ENCODE assay signal across 32 cellular contexts in genomic region chr7:72211175-72211574, GRCh38.
"Had no signal": no experiment of that assay in that cellular context is flagged by ENCODE, and none has a peak within 500 bp of the region (broad histone marks: within the 10 kb centered on the region; RNA-seq: fewer than 3 reads in every experiment).

No MANE protein-coding gene starts in this region.

- H3K4me3 Mint-ChIP-seq: activated B cell treated with CpG ODN at 0.5 μM for 24 hours; activated CD8-positive, alpha-beta T cell treated with anti-CD3 and anti-CD28 coated beads for 36 hours; activated naive CD8-positive, alpha-beta T cell; activated T-cell treated with anti-CD3 and anti-CD28 coated beads, Interleukin-2, amount 50 U/mL, for 4 hours; activated T-helper 17 cell treated with anti-CD3 and anti-CD28 coated beads, Interleukin-2, amount 50 U/mL, for 72 hours; effector memory CD8-positive, alpha-beta T cell; T-helper 17 cell; T-helper 2 cell treated with Interferon-gamma antibody and Interleukin-4, amounts not matched to agents 5 μg/mL and 100 μg/mL, for 36 hours had no signal

- H3K4me3 ChIP-seq: body of pancreas, esophagus muscularis mucosa, gastrocnemius medialis, heart left ventricle had no signal

- H3K27ac ChIP-seq: body of pancreas, esophagus muscularis mucosa, foreskin keratinocyte, gastrocnemius medialis, heart left ventricle, WERI-Rb-1 had no signal

- H3K9me3 Mint-ChIP-seq: activated B cell treated with CpG ODN at 0.5 μM for 24 hours had no signal

- H3K27me3 Mint-ChIP-seq: activated B cell treated with CpG ODN at 0.5 μM for 24 hours; activated CD8-positive, alpha-beta T cell treated with anti-CD3 and anti-CD28 coated beads for 36 hours; T-helper 17 cell had no signal

- H3K27ac Mint-ChIP-seq: activated B cell treated with CpG ODN at 0.5 μM for 24 hours; activated CD8-positive, alpha-beta T cell treated with anti-CD3 and anti-CD28 coated beads for 36 hours; activated naive CD8-positive, alpha-beta T cell; activated T-helper 17 cell treated with anti-CD3 and anti-CD28 coated beads, Interleukin-2, amount 50 U/mL, for 72 hours; effector memory CD8-positive, alpha-beta T cell; T-helper 17 cell; T-helper 2 cell treated with Interferon-gamma antibody and Interleukin-4, amounts not matched to agents 5 μg/mL and 100 μg/mL, for 36 hours had no signal

- H3K4me1 Mint-ChIP-seq: activated B cell treated with CpG ODN at 0.5 μM for 24 hours; activated T-helper 17 cell treated with anti-CD3 and anti-CD28 coated beads, Interleukin-2, amount 50 U/mL, for 72 hours; T-helper 17 cell had no signal

- DNase-seq: activated B cell treated with CpG ODN at 0.5 μM for 24 hours; activated CD4-positive, alpha-beta T cell treated with anti-CD3 and anti-CD28 coated beads for 48 hours; activated CD4-positive, alpha-beta T cell treated with anti-CD3 and anti-CD28 coated beads, Interleukin-2, amount 50 U/mL, for 1 hour; activated CD4-positive, alpha-beta T cell treated with anti-CD3 and anti-CD28 coated beads, Interleukin-2, amount 50 U/mL, for 48 hours; activated CD8-positive, alpha-beta memory T cell treated with anti-CD3 and anti-CD28 coated beads for 24 hours; activated CD8-positive, alpha-beta T cell treated with anti-CD3 and anti-CD28 coated beads for 36 hours; activated effector memory CD4-positive, alpha-beta T cell treated with Interleukin-2 at 50 U/mL for 16 hours; activated gamma-delta T cell treated with Interleukin-2 at 50 U/mL for 16 hours; activated naive CD4-positive, alpha-beta T cell treated with anti-CD3 and anti-CD28 coated beads, Interleukin-2, amount 50 U/mL, for 16 hours; activated naive CD4-positive, alpha-beta T cell treated with Interleukin-2 at 50 U/mL for 16 hours; activated T-cell treated with anti-CD3 and anti-CD28 coated beads, Interleukin-2, amount 50 U/mL, for 4 hours; amniotic stem cell; aorta; body of pancreas; caudate nucleus; cortex of kidney; dermis blood vessel endothelial cell; effector CD4-positive, alpha-beta T cell; effector memory CD8-positive, alpha-beta T cell; erythroblast; foreskin keratinocyte; gastrocnemius medialis; glutamatergic neuron; heart left ventricle; T-helper 17 cell; T1000; WERI-Rb-1 had no signal

- H3K9me3 ChIP-seq: body of pancreas, esophagus muscularis mucosa, gastrocnemius medialis had no signal

- H3K27me3 ChIP-seq: body of pancreas, foreskin keratinocyte, gastrocnemius medialis had no signal

- H3K4me1 ChIP-seq: body of pancreas, esophagus muscularis mucosa, foreskin keratinocyte, gastrocnemius medialis, heart left ventricle had no signal

- H3K36me3 ChIP-seq: esophagus muscularis mucosa, gastrocnemius medialis, heart left ventricle, WERI-Rb-1 had no signal

- ATAC-seq: activated CD4-positive, CD25-positive, alpha-beta regulatory T cell treated with anti-CD3 and anti-CD28 coated beads, Interleukin-2, amount 50 U/mL, for 24 hours; activated CD8-positive, alpha-beta T cell treated with anti-CD3 and anti-CD28 coated beads for 36 hours; activated T-cell treated with anti-CD3 and anti-CD28 coated beads, Interleukin-2, amount 50 U/mL, for 4 hours; activated T-helper 17 cell treated with anti-CD3 and anti-CD28 coated beads, Interleukin-2, amount 50 U/mL, for 72 hours; body of pancreas; effector memory CD8-positive, alpha-beta T cell; gastrocnemius medialis; heart left ventricle; T-helper 17 cell had no signal

- H3K36me3 Mint-ChIP-seq: activated naive CD8-positive, alpha-beta T cell had no signal
